ENCODE assay signal across 22 cellular contexts in the genomic region with DNA sequence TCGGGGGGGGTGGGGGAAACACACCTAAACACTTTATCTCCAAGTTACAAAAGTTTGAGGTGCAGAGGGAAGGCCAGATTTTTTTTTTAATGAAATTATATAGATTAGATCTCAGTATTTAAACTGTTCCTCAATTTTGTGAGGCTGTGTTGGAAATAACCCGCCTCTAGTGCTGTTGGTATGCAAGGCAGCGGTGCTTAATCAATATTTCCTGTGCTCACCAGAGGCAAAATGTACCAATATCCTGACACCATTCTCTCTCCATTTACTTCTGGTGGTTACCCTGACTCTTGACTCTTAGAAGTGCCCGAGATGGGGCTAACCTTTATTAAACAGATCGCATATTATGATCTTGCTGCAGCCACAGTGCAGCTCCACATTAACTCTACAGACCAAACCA. TPM values are rescaled to one million over a fixed set of nuclear protein-coding genes. Genes with fewer than 3 reads are reported as not detected.
A peak's percentile ranks its signal among the peaks of the same experiment; 100 is the strongest.
DNase-seq lines count a peak whose midpoint lies in the region; ATAC-seq, FAIRE-seq and TF ChIP-seq lines count a peak whose summit lies in the region.
"Had no signal": no experiment of that assay in that cellular context is flagged by ENCODE, and none has a peak within 500 bp of the region (broad histone marks: within the 10 kb centered on the region; RNA-seq: fewer than 3 reads in every experiment).

No MANE protein-coding gene starts in this region.

- peaks cover 77% of the 10 kb centered on the region for H3K36me3 ChIP-seq in left ventricle myocardium inferior
- peaks cover 35 to 40% of the 10 kb centered on the region in 2 experiments for H3K36me3 ChIP-seq in endothelial cell of umbilical vein (ENCODE audit: control insufficient read depth in 2 of 2, extremely low read depth in 1 of 2, insufficient read depth in 2 of 2, low read length in 2 of 2)
- peaks cover 0 to 77% (median 52%) of the 10 kb centered on the region in 6 donors for H3K36me3 ChIP-seq in spleen

- H3K27ac ChIP-seq in left ventricle myocardium inferior (replicated peaks) = peak overlapping the region; percentile 88
- no peak overlapping the region for H3K27ac ChIP-seq in endothelial cell of umbilical vein (ENCODE audit: insufficient read depth, low read depth, low read length)
- peak overlapping the region in 6 of 8 donors; percentile 55 to 84 (median 78) for H3K27ac ChIP-seq in spleen

- no peaks in the 10 kb centered on the region for H3K9me1 ChIP-seq in endothelial cell of umbilical vein (replicated peaks; ENCODE audit: control insufficient read depth, extremely low read depth, insufficient read depth, low read length)

- FAIRE-seq in endothelial cell of umbilical vein (lab: Jason Lieb, UNC) (no peak), H54 (lab: Jason Lieb, UNC) (no peak)
- FAIRE-seq: D721Med, endometrium had no signal

- intact Hi-C loops in left ventricle myocardium inferior (cut with micrococcal nuclease) = no loop called here
- intact Hi-C loops in cardiac septum (cut with DNase I) = no loop called here
- intact Hi-C loops in endothelial cell of umbilical vein (cut with micrococcal nuclease) = no loop called here
- intact Hi-C loops in spleen (cut with DNase I; ENCODE audit: low total_unique reads) = no loop called here

- dilution Hi-C loops in endothelial cell of umbilical vein (cut with MboI; ENCODE audit: extremely low pct_ligation_motif_present, low sequenced_read_pairs) = no loop called here

- no peaks in the 10 kb centered on the region for H4K20me1 ChIP-seq in endothelial cell of umbilical vein (replicated peaks; ENCODE audit: control insufficient read depth, extremely low read depth, insufficient read depth, low read length)

- H3K4me3 ChIP-seq in left ventricle myocardium inferior (no peak overlapping the region), endothelial cell of umbilical vein (replicated peaks in 1 of 3; ENCODE audit: insufficient read depth in 1 of 3, low read depth in 1 of 3, low read length in 3 of 3) (no peak overlapping the region), spleen (no peak overlapping the region)
- H3K4me3 ChIP-seq: BLaER1 treated with 17β-estradiol and CSF1 and Interleukin-3, amounts not matched to agents 10 nM and 100 nM had no signal

- DNase-seq in left ventricle myocardium inferior (no peak), cardiac septum (ENCODE audit: low spot score) (no peak), endothelial cell of umbilical vein (ENCODE audit: low read depth, low spot score) (no peak), spleen (no peak), H54 (ENCODE audit: insufficient read length, low spot score) (no peak), SK-N-DZ (ENCODE audit: low spot score) (no peak)
- DNase-seq: ACHN; activated B cell treated with CpG ODN at 0.5 μM for 24 hours; activated CD8-positive, alpha-beta T cell treated with anti-CD3 and anti-CD28 coated beads for 36 hours; activated gamma-delta T cell; activated naive CD8-positive, alpha-beta T cell treated with anti-CD3 and anti-CD28 coated beads, Interleukin-2, amount 50 U/mL, for 24 hours; activated T-cell treated with anti-CD3 and anti-CD28 coated beads for 4 hours; EL; GOT3; NCI-H524; T-helper 9 cell had no signal

- 60 to 89% (median 84%) methylated on average over 5 of the region's 5 CpGs for WGBS in spleen, 5 donors

- BruUV-seq in endothelial cell of umbilical vein (replicated peaks; lab: Mats Ljungman, UMichigan) = TSS peak; percentile 82

- POLR2A ChIA-PET in endothelial cell of umbilical vein (lab: Charles Lee) = no interaction called here

- H3K9ac ChIP-seq in endothelial cell of umbilical vein (replicated peaks; ENCODE audit: extremely low read depth, insufficient read depth, low read length) = no peak overlapping the region
- H3K9ac ChIP-seq: BLaER1 treated with 17β-estradiol and CSF1 and Interleukin-3, amounts not matched to agents 10 nM and 100 nM; parathyroid adenoma had no signal

- TF ChIP-seq POLR2A in endothelial cell of umbilical vein (IDR thresholded peaks at IDR 0.05; ENCODE audit: low read depth, low read length) = no peak
- TF ChIP-seq POLR2A in spleen (IDR thresholded peaks at IDR 0.05) = no peak
- no peak for TF ChIP-seq POLR2A in H54 (IDR thresholded peaks at IDR 0.05; ENCODE audit: low read depth, low read length)

- H3K27me3 ChIP-seq in left ventricle myocardium inferior (ENCODE audit: low read depth) (no peaks in the 10 kb centered on the region), endothelial cell of umbilical vein (ENCODE audit: control insufficient read depth in 2 of 2, insufficient read depth in 2 of 2, low read length in 2 of 2) (no peaks in the 10 kb centered on the region), spleen (replicated peaks in 1 of 7) (no peaks in the 10 kb centered on the region)
- H3K27me3 ChIP-seq: BLaER1 treated with 17β-estradiol and CSF1 and Interleukin-3, amounts not matched to agents 10 nM and 100 nM had no signal

- H3K9me3 ChIP-seq in left ventricle myocardium inferior (replicated peaks) (no peaks in the 10 kb centered on the region), endothelial cell of umbilical vein (replicated peaks; ENCODE audit: control insufficient read depth, insufficient read depth, low read length) (no peaks in the 10 kb centered on the region), spleen (no peaks in the 10 kb centered on the region)
- H3K9me3 ChIP-seq: BLaER1 treated with 17β-estradiol and CSF1 and Interleukin-3, amounts not matched to agents 10 nM and 100 nM had no signal

- TF ChIP-seq CTCF in left ventricle myocardium inferior (IDR thresholded peaks at IDR 0.05; ENCODE audit: borderline replicate concordance) (no peak), endothelial cell of umbilical vein (IDR thresholded peaks at IDR 0.05; ENCODE audit: extremely low read depth in 1 of 2, insufficient read depth in 1 of 2, low read depth in 1 of 2, low read length in 2 of 2) (no peak), spleen (IDR thresholded peaks at IDR 0.05 in 8 of 11, conservative IDR thresholded peaks at IDR 0.05 in 3 of 11) (no peak)

- CTCF ChIA-PET in endothelial cell of umbilical vein (lab: Charles Lee) = interaction anchor here (0.7 to 4.1 kb wide), 3 partner anchors 8 to 562 kb away, joined by 4 to 33 read pairs (median 6); no protein-coding TSS in a partner anchor

- H3K4me2 ChIP-seq in endothelial cell of umbilical vein (ENCODE audit: insufficient read depth, low read length) = no peak overlapping the region

- H3K4me1 ChIP-seq in left ventricle myocardium inferior (peaks cover 94% of the 10 kb centered on the region), endothelial cell of umbilical vein (ENCODE audit: control insufficient read depth, extremely low read depth, insufficient read depth, low read length) (peaks cover 26% of the 10 kb centered on the region), spleen (peaks cover 14 to 89% (median 53%) of the 10 kb centered on the region in 6 donors)

- H2AFZ ChIP-seq in endothelial cell of umbilical vein (ENCODE audit: low read depth, low read length) = no peak overlapping the region
- H2AFZ ChIP-seq: parathyroid adenoma had no signal

- ATAC-seq in HG03025 (IDR thresholded peaks at IDR 0.05; ENCODE audit: low FRiP score, unreplicated experiment) (no peak), GM21737 (IDR thresholded peaks at IDR 0.05; ENCODE audit: unreplicated experiment) (no peak)
- ATAC-seq: activated CD8-positive, alpha-beta T cell treated with anti-CD3 and anti-CD28 coated beads for 36 hours; activated naive CD8-positive, alpha-beta T cell treated with anti-CD3 and anti-CD28 coated beads, Interleukin-2, amount 50 U/mL, for 24 hours had no signal

- H3K79me2 ChIP-seq in endothelial cell of umbilical vein (ENCODE audit: control insufficient read depth, insufficient read depth, low read length) = no peaks in the 10 kb centered on the region
- H3K79me2 ChIP-seq: parathyroid adenoma had no signal

TF ChIP-seq in endothelial cell of umbilical vein, 7 proteins besides CTCF, POLR2A, EP300 and RAD21:
- TF ChIP-seq FOS (IDR thresholded peaks at IDR 0.05; ENCODE audit: borderline replicate concordance, insufficient read depth, low read length) (no peak), POLR2AphosphoS5 (IDR thresholded peaks at IDR 0.05; ENCODE audit: insufficient read depth, low read depth, low read length) (no peak), EZH2 (IDR thresholded peaks at IDR 0.05; ENCODE audit: borderline replicate concordance, low read depth, low read length, severe bottlenecking) (no peak), GATA2 (IDR thresholded peaks at IDR 0.05; ENCODE audit: insufficient read depth, insufficient read length, low read depth, low read length) (no peak), JUN (IDR thresholded peaks at IDR 0.05; ENCODE audit: borderline replicate concordance, insufficient read depth, insufficient read length, low read depth) (no peak), MYC (IDR thresholded peaks at IDR 0.05; ENCODE audit: low read depth, low read length) (no peak)
- TF ChIP-seq, protein P1, sequence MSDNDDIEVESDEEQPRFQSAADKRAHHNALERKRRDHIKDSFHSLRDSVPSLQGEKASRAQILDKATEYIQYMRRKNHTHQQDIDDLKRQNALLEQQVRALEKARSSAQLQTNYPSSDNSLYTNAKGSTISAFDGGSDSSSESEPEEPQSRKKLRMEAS (IDR thresholded peaks at IDR 0.05; ENCODE audit: insufficient read depth, insufficient read length) = no peak

RNA-seq across cellular contexts. Expression of a gene that starts 54.8 kb away (rescaled TPM):
- total RNA-seq in left ventricle myocardium inferior (0.77 TPM), cardiac septum (0.83 TPM), endothelial cell of umbilical vein (1.3 and 2.1 TPM in 2 replicates), spleen (10 to 100 TPM in 1 of 7 donors, 1 to 10 TPM in 6; 4.9 to 18.2 (median 8.5) TPM)
- polyA plus RNA-seq in endothelial cell of umbilical vein (0.79 and 0.80 TPM in 2 replicates), spleen (1 to 10 TPM; 4.7 to 5.9 (median 5.5) TPM)
- polyA plus RNA-seq in endothelial cell of umbilical vein (2011; cell fraction: cytosol; rRNA removed) = 0.35 and 0.79 TPM in 2 replicates
- 1.7 and 3.3 TPM in 2 replicates for polyA plus RNA-seq in endothelial cell of umbilical vein (2011; cell fraction: nucleus; rRNA removed)
- 0.54 and 0.67 TPM in 2 replicates for polyA plus RNA-seq in endothelial cell of umbilical vein (2012)
- 2.7 and 3.1 TPM in 2 replicates for polyA minus RNA-seq in endothelial cell of umbilical vein
- polyA minus RNA-seq in endothelial cell of umbilical vein (2011; cell fraction: cytosol; rRNA and poly(A)+ RNA removed) = 2.6 TPM
- 0.77 and 4.0 TPM in 2 replicates for polyA minus RNA-seq in endothelial cell of umbilical vein (2011; cell fraction: nucleus; rRNA and poly(A)+ RNA removed)
- polyA plus RNA-seq in SK-N-DZ (2014; cell fraction: cytosol; rRNA removed) = 4.0 and 7.0 TPM in 2 replicates
- 19.2 and 20.1 TPM in 2 replicates for polyA plus RNA-seq in SK-N-DZ (2014; cell fraction: nucleus; rRNA removed)
